In the genomic region with DNA sequence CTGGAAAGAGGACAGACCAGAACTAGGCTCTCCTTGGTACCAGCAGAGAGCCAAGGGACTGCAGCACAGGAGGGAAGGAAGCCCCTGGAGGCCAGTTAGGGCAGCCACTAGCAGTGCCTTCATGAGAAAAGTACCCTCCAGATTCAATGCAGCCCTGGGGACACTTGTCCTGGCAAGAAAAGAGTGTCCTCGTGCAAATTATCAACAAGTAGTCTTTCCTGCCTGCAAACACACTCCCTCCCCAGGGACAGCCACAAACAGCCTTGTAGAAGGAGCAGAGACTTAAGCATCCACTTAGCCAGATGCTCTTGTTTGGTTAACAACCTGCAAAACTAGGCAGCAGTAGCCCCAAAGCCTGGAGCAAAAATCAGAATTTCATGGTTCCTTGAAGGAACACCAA, we compare ENCODE assay signal across 12 cellular contexts. TPM values are rescaled to one million over a fixed set of nuclear protein-coding genes. Genes with fewer than 3 reads are reported as not detected.
DNase-seq lines count a peak whose midpoint lies in the region; ATAC-seq, FAIRE-seq and TF ChIP-seq lines count a peak whose summit lies in the region.
"Had no signal": no experiment of that assay in that cellular context is flagged by ENCODE, and none has a peak within 500 bp of the region (broad histone marks: within the 10 kb centered on the region; RNA-seq: fewer than 3 reads in every experiment).

No MANE protein-coding gene starts in this region.

- no peaks in the 10 kb centered on the region for H3K27me3 ChIP-seq in Karpas-422 (ENCODE audit: low read length)
- H3K27me3 ChIP-seq in K562 (ENCODE audit: control insufficient read depth in 2 of 2, insufficient read depth in 2 of 2, low read length in 2 of 2) = no peaks in the 10 kb centered on the region

- intact Hi-C loops in K562 (cut with micrococcal nuclease) = no loop called here

- no peak for TF ChIP-seq POLR2A in K562 (conservative IDR thresholded peaks at IDR 0.05)

- no peak for TF ChIP-seq EP300 in K562 (IDR thresholded peaks at IDR 0.05; ENCODE audit: low read length)

- DNase-seq in D341Med (ENCODE audit: low spot score) (peak; percentile 46), Karpas-422 (no peak), K562 (ENCODE audit: extremely low read depth in 1 of 4, low spot score in 3 of 4) (no peak), nephron progenitor cell (no peak), NCI-H146 treated with DMSO at 0.1 percent for 48 hours (lab: John Stamatoyannopoulos, UW; ENCODE audit: unreplicated experiment) (no peak), superior temporal gyrus (ENCODE audit: extremely low spot score) (no peak)
- DNase-seq: KBM-7; stimulated activated CD4-positive, alpha-beta T cell treated with anti-CD3 and anti-CD28 coated beads, Interleukin-4, amount 100 ng/mL, for 24 hours; trophoblast cell had no signal

- H3K4me1 ChIP-seq in Karpas-422 (ENCODE audit: low read length) = peaks cover 44% of the 10 kb centered on the region
- H3K4me1 ChIP-seq in K562 (replicated peaks in 1 of 2; ENCODE audit: control insufficient read depth in 2 of 2, insufficient read depth in 2 of 2, low read length in 2 of 2) = no peaks in the 10 kb centered on the region; a peak in 1 of 5 replicates

- H3K9ac ChIP-seq in Karpas-422 (ENCODE audit: low read length) (0 out of 2 replicates have a peak overlapping the region, but pooled peaks have one; percentile 24), K562 (ENCODE audit: insufficient read depth in 1 of 2, low read depth in 2 of 2, low read length in 2 of 2) (no peak overlapping the region; a peak in 1 of 4 replicates)

- no peak for FAIRE-seq in K562 (lab: Jason Lieb, UNC)

- H3K27ac Mint-ChIP-seq in nephron progenitor cell = peak overlapping the region; percentile 73
- H3K27ac Mint-ChIP-seq: nephron had no signal

- TF ChIP-seq CTCF in K562 (IDR thresholded peaks at IDR 0.05 in 2 of 3, conservative IDR thresholded peaks at IDR 0.05 in 1 of 3; ENCODE audit: insufficient read depth in 2 of 3, low read depth in 1 of 3, low read length in 3 of 3) = no peak
- no peak for TF ChIP-seq CTCF in nephron progenitor cell (IDR thresholded peaks at IDR 0.05)

- TF ChIP-seq RAD21 in K562 (CRISPR knock-in tag; conservative IDR thresholded peaks at IDR 0.05 in 1 of 2, IDR thresholded peaks at IDR 0.05 in 1 of 2) = no peak

- H3K9me1 ChIP-seq in K562 (ENCODE audit: control insufficient read depth, insufficient read depth, low read length) = no peaks in the 10 kb centered on the region

- POLR2A ChIA-PET in K562 (lab: Yijun Ruan, JAX) = no interaction called here

- H3K4me2 ChIP-seq in Karpas-422 (ENCODE audit: low read depth, low read length, poor library complexity, severe bottlenecking) (no peak overlapping the region), K562 (ENCODE audit: insufficient read depth, low read length) (no peak overlapping the region)

- H2AFZ ChIP-seq in Karpas-422 (ENCODE audit: low read length) = no peak overlapping the region
- no peak overlapping the region for H2AFZ ChIP-seq in K562 (ENCODE audit: low read depth, low read length)

- in situ Hi-C loops in K562 (cut with MboI) = no loop called here

- H3K36me3 Mint-ChIP-seq in nephron progenitor cell (ENCODE audit: low read depth) = peaks cover 40% of the 10 kb centered on the region

- CTCF ChIA-PET in K562 (lab: Yijun Ruan, JAX; ENCODE audit: low intra/inter-chr PET ratio) = no interaction called here

- H4K20me1 ChIP-seq in Karpas-422 (ENCODE audit: insufficient read depth, low read depth, low read length) = no peaks in the 10 kb centered on the region
- H4K20me1 ChIP-seq in K562 (replicated peaks; ENCODE audit: control insufficient read depth, insufficient read depth, low read length) = no peaks in the 10 kb centered on the region

- no peaks in the 10 kb centered on the region for H3K9me3 ChIP-seq in Karpas-422 (ENCODE audit: low read length)
- H3K9me3 ChIP-seq in K562 (replicated peaks; ENCODE audit: control insufficient read depth, insufficient read depth, low read depth, low read length) = no peaks in the 10 kb centered on the region

- no peak overlapping the region for H3K4me3 Mint-ChIP-seq in nephron progenitor cell
- H3K4me3 Mint-ChIP-seq: nephron had no signal

- peak; percentile 33; the same call in 1 of the 3 replicates for ATAC-seq in K562
- no peak for ATAC-seq in HG02970 (IDR thresholded peaks at IDR 0.05; ENCODE audit: low FRiP score, unreplicated experiment)
- ATAC-seq in HG03097 (IDR thresholded peaks at IDR 0.05; ENCODE audit: low FRiP score, unreplicated experiment) = no peak

- 8% methylated on average over 1 of the region's 1 CpG for WGBS in K562 (ENCODE audit: insufficient coverage, low coverage, missing lambda C conversion rate)

- H3K4me3 ChIP-seq in Karpas-422 (ENCODE audit: low read length) (no peak overlapping the region), K562 (no peak overlapping the region)

- H3K36me3 ChIP-seq in Karpas-422 (ENCODE audit: insufficient read depth, low read length) (no peaks in the 10 kb centered on the region), K562 (ENCODE audit: control insufficient read depth, insufficient read depth, low read length) (peaks cover 5% of the 10 kb centered on the region; the same call in 1 of the 3 replicates)

- BruUV-seq in K562 (replicated peaks; lab: Mats Ljungman, UMichigan) = no TSS peak

- H3K79me2 ChIP-seq in Karpas-422 (ENCODE audit: low read length) (no peaks in the 10 kb centered on the region), K562 (ENCODE audit: control insufficient read depth, insufficient read depth, low read length) (no peaks in the 10 kb centered on the region)

- H3K4me1 Mint-ChIP-seq in nephron progenitor cell = peaks cover 11% of the 10 kb centered on the region

- no peaks in the 10 kb centered on the region for H3K27me3 Mint-ChIP-seq in nephron progenitor cell (ENCODE audit: low read depth, poor library complexity)

- H3K27ac ChIP-seq in Karpas-422 (ENCODE audit: low read length) (peak overlapping the region; percentile 6; the same call in 1 of the 2 replicates), K562 (ENCODE audit: extremely low read depth, low read depth, low read length) (no peak overlapping the region)

- H3K9me3 Mint-ChIP-seq in nephron progenitor cell = no peaks in the 10 kb centered on the region
- H3K9me3 Mint-ChIP-seq: nephron had no signal

- no peaks in the 10 kb centered on the region for H3K9me2 ChIP-seq in Karpas-422 (replicated peaks; ENCODE audit: insufficient read depth, low read length)

RNA-seq across cellular contexts. Expression of a gene that starts 24.3 kb away (rescaled TPM):
- 25.6 and 69.7 TPM in 2 replicates for total RNA-seq in Karpas-422 (2014; rRNA removed; shearing (Covaris generic); ENCODE audit: low replicate concordance)
- total RNA-seq in K562 (2011; cell fraction: chromatin; rRNA removed; ENCODE audit: low replicate concordance) = 56.5 and 86.7 TPM in 2 replicates
- total RNA-seq in K562 (2011; cell fraction: nucleolus; rRNA removed) = 65.5 and 66.5 TPM in 2 replicates
- total RNA-seq in K562 (2011; cell fraction: nucleoplasm; rRNA removed) = 76.8 and 103 TPM in 2 replicates
- total RNA-seq in K562 (2014; rRNA removed) (90.9 and 131 TPM in 2 replicates), K562 (2014; rRNA removed; fragmentation: Illumina TruSeq; extraction: Trizol) (89.6 and 95.5 TPM in 2 replicates), K562 (2015; rRNA removed; fragmentation: Illumina TruSeq; extraction: Trizol) (67.4 and 75.0 TPM in 2 replicates), K562 (2021) (86.1 and 89.1 TPM in 2 replicates)
- polyA plus RNA-seq in K562 (2011; rRNA removed) (112 and 128 TPM in 2 replicates), K562 (2014; fragmentation: Illumina TruSeq; extraction: Trizol) (89.3 and 96.6 TPM in 2 replicates), K562 (2014; fragmentation: Nextera tagmentation; extraction: Ambion mirVana) (10 to 100 TPM; 17.8 to 25.8 TPM), K562 (2014; rRNA removed) (91.8 and 100 TPM in 2 replicates)
- polyA plus RNA-seq in K562 (2011; cell fraction: cytosol; rRNA removed) = 115 and 125 TPM in 2 replicates
- polyA plus RNA-seq in K562 (2011; cell fraction: nucleus; rRNA removed) = 114 and 127 TPM in 2 replicates
- polyA plus RNA-seq in K562 (2012) = 64.4 and 69.3 TPM in 2 replicates
- polyA minus RNA-seq in K562 (2011; rRNA and poly(A)+ RNA removed) = 53.0 and 61.8 TPM in 2 replicates
- 24.5 and 25.6 TPM in 2 replicates for polyA minus RNA-seq in K562 (2011; cell fraction: cytosol; rRNA and poly(A)+ RNA removed)
- polyA minus RNA-seq in K562 (2011; cell fraction: nucleus; rRNA and poly(A)+ RNA removed) = 17.9 and 22.4 TPM in 2 replicates

RNA-seq across cellular contexts. Expression of a gene that starts 51.9 kb away (rescaled TPM):
- 1,060 and 1,155 TPM in 2 replicates for total RNA-seq in Karpas-422 (2014; rRNA removed; shearing (Covaris generic); ENCODE audit: low replicate concordance)
- 132 and 247 TPM in 2 replicates for total RNA-seq in K562 (2011; cell fraction: chromatin; rRNA removed; ENCODE audit: low replicate concordance)
- 377 and 399 TPM in 2 replicates for total RNA-seq in K562 (2011; cell fraction: nucleolus; rRNA removed)
- 354 and 382 TPM in 2 replicates for total RNA-seq in K562 (2011; cell fraction: nucleoplasm; rRNA removed)
- total RNA-seq in K562 (2014; rRNA removed) (2,054 and 2,801 TPM in 2 replicates), K562 (2014; rRNA removed; fragmentation: Illumina TruSeq; extraction: Trizol) (1,199 and 1,477 TPM in 2 replicates), K562 (2015; rRNA removed; fragmentation: Illumina TruSeq; extraction: Trizol) (1,630 and 1,692 TPM in 2 replicates), K562 (2021) (1,581 and 1,675 TPM in 2 replicates)
- polyA plus RNA-seq in K562 (2011; rRNA removed) (1,069 and 1,272 TPM in 2 replicates), K562 (2014; fragmentation: Illumina TruSeq; extraction: Trizol) (1,681 and 1,922 TPM in 2 replicates), K562 (2014; fragmentation: Nextera tagmentation; extraction: Ambion mirVana) (1,000 to 10,000 TPM; 3,942 to 4,143 TPM), K562 (2014; rRNA removed) (1,696 and 2,000 TPM in 2 replicates)
- polyA plus RNA-seq in K562 (2011; cell fraction: cytosol; rRNA removed) = 1,564 and 2,005 TPM in 2 replicates
- polyA plus RNA-seq in K562 (2011; cell fraction: nucleus; rRNA removed) = 726 and 879 TPM in 2 replicates
- polyA plus RNA-seq in K562 (2012) = 2,693 and 3,124 TPM in 2 replicates
- polyA minus RNA-seq in K562 (2011; rRNA and poly(A)+ RNA removed) = 966 and 1,497 TPM in 2 replicates
- polyA minus RNA-seq in K562 (2011; cell fraction: cytosol; rRNA and poly(A)+ RNA removed) = 625 and 785 TPM in 2 replicates
- 116 and 251 TPM in 2 replicates for polyA minus RNA-seq in K562 (2011; cell fraction: nucleus; rRNA and poly(A)+ RNA removed)
